In the genomic region with DNA sequence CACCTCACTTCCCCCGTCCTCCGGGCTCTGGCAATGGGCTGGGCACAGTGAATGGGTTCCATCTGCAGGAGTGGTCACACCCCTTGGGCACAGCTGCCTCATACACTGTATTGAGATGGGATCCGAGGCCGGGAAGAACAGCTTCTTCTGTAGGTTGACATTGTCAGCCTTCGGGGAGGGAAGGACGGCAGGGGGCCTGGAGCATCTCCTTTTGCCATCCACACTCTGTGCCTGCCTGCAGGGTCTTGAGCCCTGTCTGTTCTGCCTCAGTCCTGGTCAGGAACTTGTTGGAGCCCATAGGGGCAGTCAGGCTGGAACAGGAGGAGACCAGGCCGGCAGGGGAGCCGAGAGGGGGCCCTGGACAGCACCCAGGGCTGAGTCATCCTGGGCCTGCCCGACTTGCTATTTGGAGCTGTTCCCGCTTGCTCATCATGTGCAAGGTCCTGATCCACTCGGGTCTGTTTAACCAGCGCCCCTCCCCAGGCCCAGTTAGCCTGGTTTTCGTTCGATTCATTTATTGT, we compare ENCODE assay signal across 9 cellular contexts.
DNase-seq lines count a peak whose midpoint lies in the region; ATAC-seq and TF ChIP-seq lines count a peak whose summit lies in the region.
"Had no signal": no experiment of that assay in that cellular context is flagged by ENCODE, and none has a peak within 500 bp of the region (broad histone marks: within the 10 kb centered on the region; RNA-seq: fewer than 3 reads in every experiment).

No MANE protein-coding gene starts in this region.

- peaks cover 6% of the 10 kb centered on the region; the same call in 1 of the 2 replicates for H4K20me1 ChIP-seq in PC-3 (ENCODE audit: low read length)
- H4K20me1 ChIP-seq in H9 (ENCODE audit: control insufficient read depth, insufficient read depth, insufficient read length) = peaks cover 2% of the 10 kb centered on the region

- H3K4me3 Mint-ChIP-seq in CD14-positive monocyte (peak overlapping the region in 1 of 2 donors; percentile 82), H9 (no peak overlapping the region)
- H3K4me3 Mint-ChIP-seq in activated T-cell treated with anti-CD3 and anti-CD28 coated beads, Interleukin-2, amount 50 U/mL, for 4 hours = no peak overlapping the region

- H2AFZ ChIP-seq in PC-3 (ENCODE audit: low read length) = no peak overlapping the region
- no peak overlapping the region for H2AFZ ChIP-seq in H9 (ENCODE audit: low read length)

- H3K9me2 ChIP-seq in PC-3 (replicated peaks; ENCODE audit: low read length) = no peaks in the 10 kb centered on the region

- 27 to 30% methylated on average over 4 to 8 of the region's 14 CpGs for WGBS in esophagus squamous epithelium, 2 donors
- WGBS in H9 (ENCODE audit: extremely low coverage, insufficient read length, low lambda C conversion rate) = no CpG with 5 or more reads among the region's 14 CpGs

- H2AK5ac ChIP-seq in H9 (ENCODE audit: insufficient read length, low read length) = no peak overlapping the region

- H3K36me3 Mint-ChIP-seq in CD14-positive monocyte (peaks cover 10 to 34% of the 10 kb centered on the region in 2 donors), H9 (ENCODE audit: insufficient read depth in 1 of 3, low read depth in 3 of 3) (peaks cover 0 to 2% (median 0%) of the 10 kb centered on the region in 3 experiments; a peak in 2 of 7 replicates)
- H3K36me3 Mint-ChIP-seq in activated T-cell treated with anti-CD3 and anti-CD28 coated beads, Interleukin-2, amount 50 U/mL, for 4 hours (ENCODE audit: insufficient read depth) = no peaks in the 10 kb centered on the region

- H3K4me1 Mint-ChIP-seq in CD14-positive monocyte = peaks cover 87% of the 10 kb centered on the region
- peaks cover 40 to 72% of the 10 kb centered on the region in 2 experiments for H3K4me1 Mint-ChIP-seq in H9
- peaks cover 72% of the 10 kb centered on the region for H3K4me1 Mint-ChIP-seq in activated T-cell treated with anti-CD3 and anti-CD28 coated beads, Interleukin-2, amount 50 U/mL, for 4 hours (ENCODE audit: low read depth)

- no peaks in the 10 kb centered on the region for H3K79me1 ChIP-seq in H9 (ENCODE audit: insufficient read depth, low read depth, low read length, poor library complexity, severe bottlenecking)

- H3K4me2 ChIP-seq in PC-3 (ENCODE audit: low read length) (peak overlapping the region; percentile 68), H9 (ENCODE audit: insufficient read depth, insufficient read length, low read length) (no peak overlapping the region)

- H2BK20ac ChIP-seq in H9 (ENCODE audit: low read depth, low read length, poor library complexity, severe bottlenecking) = no peak overlapping the region

- TF ChIP-seq CTCF in CD14-positive monocyte (IDR thresholded peaks at IDR 0.05) (no peak), PC-3 (conservative IDR thresholded peaks at IDR 0.05; ENCODE audit: low read depth, low read length) (no peak), esophagus squamous epithelium (IDR thresholded peaks at IDR 0.05) (no peak), H9 (conservative IDR thresholded peaks at IDR 0.05) (no peak)

- no peak overlapping the region for H4K91ac ChIP-seq in H9 (ENCODE audit: insufficient read length, low read depth, low read length)

- H3K27ac Mint-ChIP-seq in CD14-positive monocyte = peak overlapping the region; percentile 75 to 95 (median 93)
- peak overlapping the region in 1 of 3 experiments; percentile 61; a peak in 1 of 7 replicates for H3K27ac Mint-ChIP-seq in H9

- H3K14ac ChIP-seq in H9 (ENCODE audit: insufficient read depth, low read length) = no peak overlapping the region

- H3K23ac ChIP-seq in H9 (ENCODE audit: insufficient read length, low read depth, low read length) = no peak overlapping the region

- BruUV-seq in PC-3 (replicated peaks; lab: Mats Ljungman, UMichigan) = no TSS peak

- intact Hi-C loops in CD14-positive monocyte (cut with micrococcal nuclease) (loop anchor here (5.0 kb wide), 2 partner anchors 35 to 95 kb away; no protein-coding TSS in a partner anchor), PC-3 (cut with micrococcal nuclease) (loop anchor here (2.0 to 5.0 kb wide), 3 partner anchors 70 to 141 kb away; no protein-coding TSS in a partner anchor), esophagus squamous epithelium (cut with DNase I) (loop anchor here (5.0 kb wide), 1 partner anchor 95 kb away; no protein-coding TSS in a partner anchor)

- H3K27me3 ChIP-seq in PC-3 (ENCODE audit: low read length) = no peaks in the 10 kb centered on the region
- H3K27me3 ChIP-seq in esophagus squamous epithelium = no peaks in the 10 kb centered on the region
- no peaks in the 10 kb centered on the region for H3K27me3 ChIP-seq in H9 (ENCODE audit: insufficient read depth, low read length)

- H3K4me3 ChIP-seq in PC-3 (ENCODE audit: low read length) = peak overlapping the region; percentile 8; the same call in 1 of the 2 replicates
- H3K4me3 ChIP-seq in esophagus squamous epithelium = no peak overlapping the region
- H3K4me3 ChIP-seq: SK-N-MC had no signal

- no peaks in the 10 kb centered on the region for H3K9me3 Mint-ChIP-seq in CD14-positive monocyte
- H3K9me3 Mint-ChIP-seq in H9 = no peaks in the 10 kb centered on the region
- H3K9me3 Mint-ChIP-seq in activated T-cell treated with anti-CD3 and anti-CD28 coated beads, Interleukin-2, amount 50 U/mL, for 4 hours = no peaks in the 10 kb centered on the region

- H3K56ac ChIP-seq in H9 (ENCODE audit: insufficient read length, low read depth, low read length) = no peak overlapping the region

- peak overlapping the region; percentile 87 for H3K27ac ChIP-seq in PC-3 (ENCODE audit: low read length)
- peak overlapping the region; percentile 72 to 94 (median 90) for H3K27ac ChIP-seq in esophagus squamous epithelium
- no peak overlapping the region for H3K27ac ChIP-seq in H9 (ENCODE audit: insufficient read length, low read depth, low read length)
- H3K27ac ChIP-seq: SK-N-MC had no signal

- H3K9me3 ChIP-seq in PC-3 (ENCODE audit: low read length) (no peaks in the 10 kb centered on the region), esophagus squamous epithelium (no peaks in the 10 kb centered on the region), H9 (ENCODE audit: control insufficient read depth, low read depth, low read length) (no peaks in the 10 kb centered on the region)

- no peak overlapping the region for H4K8ac ChIP-seq in H9 (replicated peaks; ENCODE audit: insufficient read length, low read depth, low read length)

- H4K5ac ChIP-seq in H9 (ENCODE audit: insufficient read length, low read depth, low read length) = no peak overlapping the region

- H3K27me3 Mint-ChIP-seq in CD14-positive monocyte (ENCODE audit: low read depth in 3 of 3) = no peaks in the 10 kb centered on the region
- H3K27me3 Mint-ChIP-seq in H9 (ENCODE audit: low read depth) = no peaks in the 10 kb centered on the region
- no peaks in the 10 kb centered on the region for H3K27me3 Mint-ChIP-seq in activated T-cell treated with anti-CD3 and anti-CD28 coated beads, Interleukin-2, amount 50 U/mL, for 4 hours (ENCODE audit: low read depth)

- H3T11ph ChIP-seq in H9 (ENCODE audit: low read length) = no peak overlapping the region

- ATAC-seq in PC-3 (peak; percentile 63), GM21786 (IDR thresholded peaks at IDR 0.05; ENCODE audit: unreplicated experiment) (no peak), HG03159 (IDR thresholded peaks at IDR 0.05; ENCODE audit: unreplicated experiment) (no peak)
- no peak for ATAC-seq in activated T-cell treated with anti-CD3 and anti-CD28 coated beads, Interleukin-2, amount 50 U/mL, for 4 hours

- DNase-seq in CD14-positive monocyte (ENCODE audit: low spot score) = peak; percentile 67
- DNase-seq in PC-3 = peak; percentile 88
- DNase-seq in esophagus squamous epithelium (lab: John Stamatoyannopoulos, UW) = no peak
- DNase-seq in occipital lobe (lab: John Stamatoyannopoulos, UW) = peak; percentile 46
- DNase-seq in H9 = no peak
- no peak for DNase-seq in activated T-cell treated with anti-CD3 and anti-CD28 coated beads, Interleukin-2, amount 50 U/mL, for 4 hours

- H3K18ac ChIP-seq in H9 (ENCODE audit: insufficient read length, low read depth, low read length) = no peak overlapping the region

- H3K36me3 ChIP-seq in PC-3 (ENCODE audit: low read depth, low read length) = peaks cover 6% of the 10 kb centered on the region; the same call in 1 of the 2 replicates
- H3K36me3 ChIP-seq in esophagus squamous epithelium = no peaks in the 10 kb centered on the region

- no peak overlapping the region for H2BK15ac ChIP-seq in H9 (ENCODE audit: low read depth, low read length)

- H3K4me1 ChIP-seq in PC-3 (ENCODE audit: insufficient read depth, low read length) (peaks cover 76% of the 10 kb centered on the region), esophagus squamous epithelium (peaks cover 81 to 100% (median 84%) of the 10 kb centered on the region in 3 donors), H9 (ENCODE audit: insufficient read depth, low read length) (peaks cover 6% of the 10 kb centered on the region; the same call in 1 of the 2 replicates)

- CTCF ChIA-PET in PC-3 (lab: Charles Lee) = interaction anchor here (0.6 to 1.0 kb wide), 3 partner anchors 17 to 37 kb away, joined by 3 to 10 read pairs (median 5); no protein-coding TSS in a partner anchor

- POLR2A ChIA-PET in PC-3 (lab: Charles Lee; ENCODE audit: unreplicated experiment) = interaction anchor here (0.9 to 1.2 kb wide), 3 partner anchors 17 to 173 kb away, joined by 3 to 4 read pairs (median 3); no protein-coding TSS in a partner anchor

- H2BK5ac ChIP-seq in H9 (ENCODE audit: insufficient read length, low read length) = no peak overlapping the region

- H3K9ac ChIP-seq in PC-3 (ENCODE audit: low read length) = peak overlapping the region; percentile 53
- H3K9ac ChIP-seq in H9 (ENCODE audit: extremely low read depth, insufficient read length, low read length) = no peak overlapping the region

- peaks cover 11% of the 10 kb centered on the region for H3F3A ChIP-seq in PC-3 (ENCODE audit: low read length, unreplicated experiment)

- no peak overlapping the region for H3K4ac ChIP-seq in H9 (ENCODE audit: low read depth, low read length)

- H2BK12ac ChIP-seq in H9 (ENCODE audit: insufficient read length, low read depth, low read length) = no peak overlapping the region

- TF ChIP-seq POLR2A in esophagus squamous epithelium (IDR thresholded peaks at IDR 0.05) = no peak

- H2BK120ac ChIP-seq in H9 (ENCODE audit: low read depth, low read length, poor library complexity, severe bottlenecking) = no peak overlapping the region

- H3K79me2 ChIP-seq in PC-3 (ENCODE audit: low read length) (peaks cover 84% of the 10 kb centered on the region), H9 (ENCODE audit: insufficient read depth, low read length) (no peaks in the 10 kb centered on the region; the same call in 1 of the 2 replicates)

- H3K23me2 ChIP-seq in H9 (ENCODE audit: insufficient read length, low read depth, low read length, poor library complexity, severe bottlenecking) = no peaks in the 10 kb centered on the region

Comparison
In these comparisons a context has a peak if more than half of its experiments do, and no peak if none do; other contexts are left out.
1. DNase-seq: peak in CD14-positive monocyte (single experiment), PC-3 (single experiment) and occipital lobe (single experiment); none in esophagus squamous epithelium (single experiment), H9 (single experiment) and activated T-cell treated with anti-CD3 and anti-CD28 coated beads, Interleukin-2, amount 50 U/mL, for 4 hours (single experiment).